Comparison of ENCODE assay signal across 8 cellular contexts in genomic region chr6:18121580-18122127, GRCh38. TPM values are rescaled to one million over a fixed set of nuclear protein-coding genes. Genes with fewer than 3 reads are reported as not detected.
DNase-seq lines count a peak whose midpoint lies in the region; ATAC-seq and TF ChIP-seq lines count a peak whose summit lies in the region.

No MANE protein-coding gene starts in this region.

- no peak overlapping the region for H2BK15ac ChIP-seq in IMR-90 (ENCODE audit: low read depth, low read length)

- H4K8ac ChIP-seq in IMR-90 (ENCODE audit: low read depth in 2 of 2, low read length in 2 of 2): peak overlapping the region; percentile 17 to 92; a peak in 2 of 4 replicates

- H3K23ac ChIP-seq in IMR-90 (ENCODE audit: low read depth, low read length): no peak overlapping the region

- TF ChIP-seq RAD21 in IMR-90 (IDR thresholded peaks at IDR 0.05; ENCODE audit: low read length): no peak

- H3K4me2 ChIP-seq in IMR-90 (ENCODE audit: low read depth, low read length) (peak overlapping the region; percentile 86; the same call in 1 of the 2 replicates), osteoblast (ENCODE audit: insufficient read depth, low read length) (peak overlapping the region; percentile 93)

- H3K27ac ChIP-seq in IMR-90 (ENCODE audit: insufficient read depth, low read length) (no peak overlapping the region), duodenal mucosa (ENCODE audit: low read depth, low read length) (no peak overlapping the region), osteoblast (ENCODE audit: low read depth, low read length) (no peak overlapping the region)

- no peaks in the 10 kb centered on the region for H4K20me1 ChIP-seq in IMR-90 (ENCODE audit: insufficient read depth, low read length)
- H4K20me1 ChIP-seq in osteoblast (ENCODE audit: insufficient read depth, low read length): no peaks in the 10 kb centered on the region

- H3K27me3 ChIP-seq in IMR-90 (ENCODE audit: control insufficient read depth, insufficient read depth, low read length) (no peaks in the 10 kb centered on the region), duodenal mucosa (ENCODE audit: control insufficient read depth in 1 of 2, insufficient read depth in 2 of 2, low read length in 2 of 2) (no peaks in the 10 kb centered on the region), osteoblast (ENCODE audit: insufficient read depth, low read length) (no peaks in the 10 kb centered on the region)

- DNase-seq in D341Med (ENCODE audit: low spot score): peak; percentile 38
- no peak for DNase-seq in IMR-90
- DNase-seq in osteoblast (ENCODE audit: insufficient read length, low spot score, missing footprints): no peak
- DNase-seq in KG1 (lab: John Stamatoyannopoulos, UW): no peak
- no peak for DNase-seq in foreskin fibroblast
- no peak for DNase-seq in AML-193 (lab: John Stamatoyannopoulos, UW)

- intact Hi-C loops in IMR-90 (cut with micrococcal nuclease): loop anchor here (1.0 to 5.0 kb wide), 4 partner anchors 134 to 304 kb away; partner anchors contain the start of gene KIF13A

- CTCF ChIA-PET in IMR-90 (lab: Yijun Ruan, JAX): interaction anchor here (0.6 to 2.2 kb wide), 7 partner anchors 19 to 324 kb away, joined by 3 to 7 read pairs (median 3); no protein-coding TSS in a partner anchor

- peaks cover 6% of the 10 kb centered on the region for H3K4me1 ChIP-seq in IMR-90 (ENCODE audit: control insufficient read depth, insufficient read depth, low read length)
- H3K4me1 ChIP-seq in duodenal mucosa (ENCODE audit: control insufficient read depth in 1 of 2, insufficient read depth in 2 of 2, low read length in 2 of 2): peaks cover 18 to 20% of the 10 kb centered on the region in 2 donors
- peaks cover 11% of the 10 kb centered on the region for H3K4me1 ChIP-seq in osteoblast (ENCODE audit: insufficient read depth, low read length)

- H3K9me1 ChIP-seq in IMR-90 (ENCODE audit: insufficient read depth, low read length): peaks cover 4% of the 10 kb centered on the region; the same call in 1 of the 2 replicates

- H3K79me1 ChIP-seq in IMR-90 (ENCODE audit: low read depth in 1 of 2, low read length in 2 of 2): peaks cover 5 to 12% of the 10 kb centered on the region in 2 experiments; a peak in 2 of 4 replicates

- TF ChIP-seq POLR2A in IMR-90 (IDR thresholded peaks at IDR 0.05; ENCODE audit: low read depth, low read length): no peak

- WGBS in IMR-90 (ENCODE audit: extremely low coverage in 2 of 2, insufficient read length in 1 of 2), 2 experiments: 59% methylated on average over 10 of the region's 19 CpGs; no CpG with 5 or more reads in 1 of the 2 experiments

- POLR2A ChIA-PET in IMR-90 (lab: Charles Lee; ENCODE audit: unreplicated experiment): no interaction called here

- H3K9ac ChIP-seq in IMR-90 (ENCODE audit: low read depth, low read length) (no peak overlapping the region), duodenal mucosa (ENCODE audit: low read depth in 1 of 2, low read length in 2 of 2) (no peak overlapping the region)

- H2AK9ac ChIP-seq in IMR-90 (replicated peaks; ENCODE audit: low read depth, low read length, poor library complexity): peak overlapping the region; percentile 83

- H2AK5ac ChIP-seq in IMR-90 (ENCODE audit: low read depth, low read length): peak overlapping the region; percentile 75; the same call in 1 of the 2 replicates

- no peak overlapping the region for H3K14ac ChIP-seq in IMR-90 (replicated peaks; ENCODE audit: low read depth, low read length)

- H2BK5ac ChIP-seq in IMR-90 (ENCODE audit: low read depth, low read length, poor library complexity, severe bottlenecking): no peak overlapping the region

- H3K36me3 ChIP-seq in IMR-90 (ENCODE audit: control insufficient read depth, insufficient read depth, low read length): no peaks in the 10 kb centered on the region
- H3K36me3 ChIP-seq in duodenal mucosa (ENCODE audit: control insufficient read depth in 1 of 2, insufficient read depth in 2 of 2, low read length in 2 of 2): no peaks in the 10 kb centered on the region
- no peaks in the 10 kb centered on the region for H3K36me3 ChIP-seq in osteoblast (ENCODE audit: insufficient read depth, low read length)

- H3K9me3 ChIP-seq in IMR-90 (ENCODE audit: control insufficient read depth, insufficient read depth, low read length): no peaks in the 10 kb centered on the region
- H3K9me3 ChIP-seq in duodenal mucosa (ENCODE audit: control insufficient read depth in 1 of 2, low read length in 2 of 2): no peaks in the 10 kb centered on the region
- no peaks in the 10 kb centered on the region for H3K9me3 ChIP-seq in osteoblast (ENCODE audit: low read depth, low read length)

- peak overlapping the region; percentile 98 for H2AFZ ChIP-seq in IMR-90 (replicated peaks; ENCODE audit: low read length, poor library complexity)
- peak overlapping the region; percentile 100 for H2AFZ ChIP-seq in osteoblast (ENCODE audit: low read length)

- ATAC-seq in IMR-90 (ENCODE audit: low read depth) (no peak), GM21786 (IDR thresholded peaks at IDR 0.05; ENCODE audit: unreplicated experiment) (no peak)

- in situ Hi-C loops in IMR-90 (cut with MboI; ENCODE audit: low sequenced_read_pairs): loop anchor here (5.0 kb wide), 2 partner anchors 134 to 284 kb away; partner anchors contain the start of gene KIF13A

- H4K91ac ChIP-seq in IMR-90 (ENCODE audit: insufficient read depth, low read depth, low read length): no peak overlapping the region

- H3K79me2 ChIP-seq in osteoblast (ENCODE audit: insufficient read depth, low read length): peaks cover 11% of the 10 kb centered on the region

- TF ChIP-seq CTCF in IMR-90 (conservative IDR thresholded peaks at IDR 0.05; ENCODE audit: low read depth, low read length) (no peak), osteoblast (IDR thresholded peaks at IDR 0.05; ENCODE audit: extremely low read depth, low read depth, low read length) (no peak), foreskin fibroblast (IDR thresholded peaks at IDR 0.05; ENCODE audit: low read depth, low read length) (no peak)

- no peak overlapping the region for H2BK20ac ChIP-seq in IMR-90 (ENCODE audit: low read depth, low read length)

- dilution Hi-C loops in IMR-90 (cut with HindIII; ENCODE audit: low sequenced_read_pairs, unreplicated experiment): no loop called here

- peak overlapping the region; percentile 27; the same call in 1 of the 2 replicates for H2BK120ac ChIP-seq in IMR-90 (ENCODE audit: low read depth, low read length)

- BruUV-seq in IMR-90 (replicated peaks; lab: Mats Ljungman, UMichigan): no TSS peak

- H3K18ac ChIP-seq in IMR-90 (ENCODE audit: low read depth, low read length): no peak overlapping the region

- peak overlapping the region; percentile 89 for H3K4ac ChIP-seq in IMR-90 (ENCODE audit: low read depth, low read length)

- no peak overlapping the region for H3K56ac ChIP-seq in IMR-90 (ENCODE audit: extremely low read depth, insufficient read depth, low read length)

- H3K4me3 ChIP-seq in IMR-90 (ENCODE audit: insufficient read depth, low read depth, low read length) (no peak overlapping the region), duodenal mucosa (ENCODE audit: low read depth in 1 of 2, low read length in 2 of 2) (peak overlapping the region; percentile 7 to 69), osteoblast (ENCODE audit: insufficient read depth, low read length) (peak overlapping the region; percentile 77), foreskin fibroblast (ENCODE audit: low read depth in 1 of 2, low read length in 2 of 2) (peak overlapping the region in 1 of 2 donors; percentile 48)

- H4K5ac ChIP-seq in IMR-90 (ENCODE audit: low read depth, low read length): 0 out of 2 replicates have a peak overlapping the region, but pooled peaks have one; percentile 9

TF ChIP-seq in IMR-90, 13 proteins besides CTCF, POLR2A, EP300 and RAD21:
- no peak for TF ChIP-seq FOS (IDR thresholded peaks at IDR 0.05; ENCODE audit: low read depth, low read length)
- no peak for TF ChIP-seq BHLHE40 (IDR thresholded peaks at IDR 0.05; ENCODE audit: low read depth, low read length)
- TF ChIP-seq MAZ (IDR thresholded peaks at IDR 0.05; ENCODE audit: borderline replicate concordance, low read depth, low read length): no peak
- TF ChIP-seq NFE2L2 (IDR thresholded peaks at IDR 0.05; ENCODE audit: low read depth, low read length): no peak
- no peak for TF ChIP-seq CHD1 (IDR thresholded peaks at IDR 0.05; ENCODE audit: low read depth, low read length)
- TF ChIP-seq USF2 (IDR thresholded peaks at IDR 0.05; ENCODE audit: low read depth, low read length): no peak
- TF ChIP-seq SMC3 (IDR thresholded peaks at IDR 0.05; ENCODE audit: low read depth, low read length): no peak
- no peak for TF ChIP-seq MAFK (IDR thresholded peaks at IDR 0.05; ENCODE audit: low read depth, low read length)
- TF ChIP-seq MXI1 (IDR thresholded peaks at IDR 0.05; ENCODE audit: borderline replicate concordance, low read depth, low read length): no peak

RNA-seq across cellular contexts. Expression of gene NHLRC1, which starts 0.8 kb away (rescaled TPM):
- 0.83 and 1.1 TPM in 2 replicates for total RNA-seq in IMR-90 (2012; rRNA removed)
- 1.0 and 1.1 TPM in 2 replicates for polyA plus RNA-seq in IMR-90 (2012; rRNA removed)
- polyA plus RNA-seq in IMR-90 (2012; cell fraction: cytosol; rRNA removed): 1.1 and 1.5 TPM in 2 replicates
- 0.36 and 0.78 TPM in 2 replicates for polyA plus RNA-seq in IMR-90 (2012; cell fraction: nucleus; rRNA removed; ENCODE audit: low replicate concordance)
- total RNA-seq in osteoblast: 2.4 and 2.9 TPM in 2 replicates

RNA-seq across cellular contexts. Expression of gene TPMT, which starts 33.2 kb away (rescaled TPM):
- 10.8 and 22.2 TPM in 2 replicates for total RNA-seq in IMR-90 (2012; rRNA removed)
- 11.3 and 14.1 TPM in 2 replicates for polyA plus RNA-seq in IMR-90 (2012; rRNA removed)
- polyA plus RNA-seq in IMR-90 (2012; cell fraction: cytosol; rRNA removed): 2.7 and 4.9 TPM in 2 replicates
- 0.97 and 4.4 TPM in 2 replicates for polyA plus RNA-seq in IMR-90 (2012; cell fraction: nucleus; rRNA removed; ENCODE audit: low replicate concordance)
- total RNA-seq in osteoblast: 11.9 and 13.0 TPM in 2 replicates

RNA-seq across cellular contexts. Expression of gene KDM1B, which starts 33.6 kb away (rescaled TPM):
- total RNA-seq in IMR-90 (2012; rRNA removed) (16.7 and 16.9 TPM in 2 replicates), osteoblast (17.7 and 18.6 TPM in 2 replicates)
- 9.8 and 13.2 TPM in 2 replicates for polyA plus RNA-seq in IMR-90 (2012; rRNA removed)
- polyA plus RNA-seq in IMR-90 (2012; cell fraction: cytosol; rRNA removed): 5.0 and 5.4 TPM in 2 replicates
- polyA plus RNA-seq in IMR-90 (2012; cell fraction: nucleus; rRNA removed; ENCODE audit: low replicate concordance): 2.5 and 6.6 TPM in 2 replicates
